Comparison of ENCODE assay signal across 8 cellular contexts in the genomic region with DNA sequence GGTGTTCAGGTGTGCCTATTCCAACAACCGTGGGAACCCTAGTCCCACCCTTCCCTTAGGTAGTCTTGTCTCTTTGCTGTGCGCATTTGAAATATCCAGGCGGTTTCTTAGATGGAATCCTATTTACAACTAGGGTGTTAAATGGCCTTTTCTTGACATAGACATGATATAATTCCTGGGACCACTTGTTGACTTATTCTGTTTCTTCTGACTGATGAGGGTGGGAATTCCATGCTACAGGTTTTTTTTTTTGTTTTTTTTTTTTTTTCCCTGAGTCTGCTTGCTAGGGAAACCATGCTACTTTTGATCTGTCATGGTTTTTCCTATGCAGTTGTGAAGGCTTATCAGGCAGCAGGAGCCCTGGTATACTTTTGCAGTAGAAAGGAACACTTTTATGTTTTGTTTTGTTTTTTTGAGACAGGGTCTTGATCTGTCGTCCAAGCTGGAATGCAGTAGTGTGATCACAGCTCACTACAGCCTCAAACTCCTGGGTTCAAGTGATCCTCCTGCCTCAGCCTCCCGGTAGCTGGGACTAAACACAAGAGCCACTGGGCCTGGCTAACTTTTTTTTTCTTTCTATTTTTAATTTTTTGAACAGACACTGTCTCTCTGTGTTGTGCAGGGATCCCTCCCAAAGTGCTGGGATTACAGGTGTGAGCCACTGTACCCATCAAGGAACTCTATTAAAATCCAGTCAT. TPM values are rescaled to one million over a fixed set of nuclear protein-coding genes. Genes with fewer than 3 reads are reported as not detected.
A peak's percentile ranks its signal among the peaks of the same experiment; 100 is the strongest.
DNase-seq lines count a peak whose midpoint lies in the region; ATAC-seq and TF ChIP-seq lines count a peak whose summit lies in the region.

No MANE protein-coding gene starts in this region.

- no peaks in the 10 kb centered on the region for H3F3A ChIP-seq in GM23248 (ENCODE audit: insufficient read depth)

- H3K9ac ChIP-seq in GM23248, result no peak overlapping the region

- TF ChIP-seq CTCF in glutamatergic neuron (IDR thresholded peaks at IDR 0.05; ENCODE audit: partially characterized antibody, unreplicated experiment), result no peak

- intact Hi-C loops in head of caudate nucleus (cut with DNase I), result no loop called here

- peak overlapping the region; percentile 92 for H3K4me2 ChIP-seq in GM23248 (ENCODE audit: unreplicated experiment)

- DNase-seq in GM23248, result no peak
- DNase-seq in T-cell, result no peak
- no peak for DNase-seq in glutamatergic neuron
- DNase-seq in SW 1271 (lab: John Stamatoyannopoulos, UW), result no peak
- DNase-seq in head of caudate nucleus, result no peak
- no peak for DNase-seq in activated CD8-positive, alpha-beta memory T cell treated with anti-CD3 and anti-CD28 coated beads, Interleukin-2, amount 50 U/mL, for 4 hours
- DNase-seq in NCI-H1694 (lab: John Stamatoyannopoulos, UW), result no peak

- H3K9me3 ChIP-seq in GM23248 (ENCODE audit: low read depth), result no peaks in the 10 kb centered on the region

- H3K4me3 Mint-ChIP-seq in T-cell (peak overlapping the region; percentile 95 to 99 (median 98)), glutamatergic neuron (ENCODE audit: unreplicated experiment) (peak overlapping the region; percentile 87)

- H3K27ac Mint-ChIP-seq in T-cell (peak overlapping the region; percentile 83 to 91), glutamatergic neuron (ENCODE audit: unreplicated experiment) (no peak overlapping the region)

- H3K4me3 ChIP-seq in GM23248, result peak overlapping the region; percentile 89
- peak overlapping the region in 6 of 7 experiments; percentile 63 to 95 (median 92) for H3K4me3 ChIP-seq in skin epidermis

- POLR2A ChIA-PET in T-cell (lab: Charles Lee), result interaction anchor here (0.6 to 4.8 kb wide), 2 partner anchors 17 to 21 kb away, joined by 3 to 58 read pairs; a partner anchor contains a TSS

- H3K79me2 ChIP-seq in GM23248 (ENCODE audit: insufficient read depth), result peaks cover 64% of the 10 kb centered on the region

- ATAC-seq in T-cell (replicated peaks in 1 of 4), result no peak

- H3K9me3 Mint-ChIP-seq in T-cell, result no peaks in the 10 kb centered on the region
- H3K9me3 Mint-ChIP-seq in glutamatergic neuron (ENCODE audit: unreplicated experiment), result no peaks in the 10 kb centered on the region

- H3K36me3 Mint-ChIP-seq in T-cell, result peaks cover 2% of the 10 kb centered on the region
- no peaks in the 10 kb centered on the region for H3K36me3 Mint-ChIP-seq in glutamatergic neuron (ENCODE audit: unreplicated experiment)

- H3K27ac ChIP-seq in GM23248, result no peak overlapping the region
- peak overlapping the region in 13 of 21 experiments; percentile 3 to 99 (median 98) for H3K27ac ChIP-seq in skin epidermis

- no peaks in the 10 kb centered on the region for H3K36me3 ChIP-seq in GM23248 (ENCODE audit: low read depth)

- no peak overlapping the region for H2AFZ ChIP-seq in GM23248

- H3K4me1 ChIP-seq in GM23248 (ENCODE audit: insufficient read depth), result peaks cover 17% of the 10 kb centered on the region

- H3K27me3 ChIP-seq in GM23248 (replicated peaks; ENCODE audit: insufficient read depth), result no peaks in the 10 kb centered on the region

- no peaks in the 10 kb centered on the region for H4K20me1 ChIP-seq in GM23248 (ENCODE audit: insufficient read depth)

- CTCF ChIA-PET in T-cell (lab: Charles Lee), result interaction anchor here (0.8 to 9.2 kb wide), 6 partner anchors 8 to 217 kb away, joined by 3 to 248 read pairs (median 11); a partner anchor contains a TSS

- H3K27me3 Mint-ChIP-seq in T-cell, result no peaks in the 10 kb centered on the region
- peaks cover 3% of the 10 kb centered on the region for H3K27me3 Mint-ChIP-seq in glutamatergic neuron (ENCODE audit: unreplicated experiment)

- H3K9me2 ChIP-seq in GM23248 (ENCODE audit: insufficient read depth), result no peaks in the 10 kb centered on the region

- H3K4me1 Mint-ChIP-seq in T-cell (peaks cover 73 to 86% (median 80%) of the 10 kb centered on the region in 3 donors), glutamatergic neuron (ENCODE audit: low read depth, unreplicated experiment) (no peaks in the 10 kb centered on the region)

- in situ Hi-C loops in GM23248 (cut with MboI), result no loop called here

- WGBS in GM23248 (ENCODE audit: low coverage in 1 of 2, low lambda C conversion rate in 2 of 2, missing lambda C conversion rate in 2 of 2), 2 experiments, result 70 to 74% methylated on average over 5 of the region's 5 CpGs

RNA-seq across cellular contexts. Expression of a gene that starts 1.5 kb away (rescaled TPM):
- 24.6 and 63.4 TPM in 2 replicates for total RNA-seq in GM23248 (2014; rRNA removed; shearing (Covaris generic))
- 22.0 and 22.3 TPM in 2 replicates for polyA plus RNA-seq in GM23248 (2016; fragmentation: Nextera tagmentation; extraction: Ambion mirVana)
- total RNA-seq in T-cell, result 100 to 1,000 TPM in 2 of 5 donors, 10 to 100 TPM in 3; 87.6 to 139 (median 94.5) TPM
- 9.6 TPM for total RNA-seq in glutamatergic neuron (ENCODE audit: unreplicated experiment)

RNA-seq across cellular contexts. Expression of a gene that starts 16.2 kb away (rescaled TPM):
- 42.0 and 45.5 TPM in 2 replicates for total RNA-seq in GM23248 (2014; rRNA removed; shearing (Covaris generic))
- 59.5 and 61.4 TPM in 2 replicates for polyA plus RNA-seq in GM23248 (2016; fragmentation: Nextera tagmentation; extraction: Ambion mirVana)
- total RNA-seq in T-cell (100 to 1,000 TPM in 4 of 5 donors, 10 to 100 TPM in 1; 88.1 to 108 (median 106) TPM), glutamatergic neuron (ENCODE audit: unreplicated experiment) (6.6 TPM)

RNA-seq across cellular contexts. Expression of a gene that starts 48.6 kb away (rescaled TPM):
- total RNA-seq in GM23248 (2014; rRNA removed; shearing (Covaris generic)), result 10.1 and 19.0 TPM in 2 replicates
- polyA plus RNA-seq in GM23248 (2016; fragmentation: Nextera tagmentation; extraction: Ambion mirVana), result 14.7 and 17.8 TPM in 2 replicates
- total RNA-seq in T-cell, result 10 to 100 TPM; 22.5 to 28.2 (median 24.6) TPM
- total RNA-seq in glutamatergic neuron (ENCODE audit: unreplicated experiment), result 20.0 TPM

RNA-seq across cellular contexts. Expression of a gene that starts 59.7 kb away (rescaled TPM):
- 79.3 and 142 TPM in 2 replicates for total RNA-seq in GM23248 (2014; rRNA removed; shearing (Covaris generic))
- 25.6 and 30.5 TPM in 2 replicates for polyA plus RNA-seq in GM23248 (2016; fragmentation: Nextera tagmentation; extraction: Ambion mirVana)
- total RNA-seq in T-cell, result 100 to 1,000 TPM in 3 of 5 donors, 10 to 100 TPM in 2; 89.1 to 105 (median 102) TPM
- total RNA-seq in glutamatergic neuron (ENCODE audit: unreplicated experiment), result 49.6 TPM
